Comparison of ENCODE assay signal across 12 cellular contexts in the genomic region with DNA sequence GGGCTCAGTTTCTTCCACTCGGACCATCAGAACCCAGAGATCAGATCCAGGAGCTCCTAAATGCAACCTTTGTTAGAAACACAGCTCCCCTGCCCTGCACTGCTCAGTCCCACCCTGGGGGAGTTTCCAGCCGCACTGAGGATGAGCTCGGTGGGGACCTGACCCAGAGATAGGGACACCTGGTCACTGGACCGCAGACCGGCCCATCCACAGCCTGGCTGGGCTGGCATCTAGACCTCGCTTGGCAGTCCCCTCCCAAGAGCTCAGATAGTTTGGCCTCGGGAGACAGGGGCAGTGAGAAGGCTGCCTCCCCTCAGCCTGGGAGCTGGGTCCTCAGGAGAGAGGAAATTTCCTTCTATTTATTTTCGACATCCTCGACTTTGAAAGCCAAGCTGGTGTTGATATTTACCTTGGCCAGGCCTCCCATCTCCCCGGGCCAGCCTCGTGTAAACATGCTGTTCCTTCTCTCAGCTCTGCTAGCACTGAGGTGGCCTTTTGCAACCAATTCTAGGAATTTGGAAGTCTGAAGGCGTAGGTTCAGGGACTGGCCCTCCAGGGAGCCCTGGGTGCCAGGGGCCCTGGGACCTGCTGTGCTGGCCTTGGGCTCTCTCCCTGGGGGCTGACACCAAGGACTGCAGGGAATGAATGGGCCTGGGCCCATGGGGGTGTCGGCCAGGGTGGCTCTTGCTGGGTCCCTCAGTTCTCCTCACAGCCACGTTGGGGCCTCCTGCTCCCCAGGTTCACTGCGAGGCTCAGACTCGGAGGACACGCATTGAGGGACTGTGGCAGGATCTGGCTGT.
DNase-seq lines count a peak whose midpoint lies in the region; ATAC-seq and TF ChIP-seq lines count a peak whose summit lies in the region.
"Had no signal": no experiment of that assay in that cellular context is flagged by ENCODE, and none has a peak within 500 bp of the region (broad histone marks: within the 10 kb centered on the region; RNA-seq: fewer than 3 reads in every experiment).

No MANE protein-coding gene starts in this region.

- no peaks in the 10 kb centered on the region for H3K9me3 ChIP-seq in ovary
- H3K9me3 ChIP-seq: neutrophil had no signal

- DNase-seq in NCI-H1092 treated with DMSO at 0.1 percent for 48 hours (lab: John Stamatoyannopoulos, UW) (peak; percentile 22), NCI-H1092 (lab: John Stamatoyannopoulos, UW) (no peak), fibroblast of villous mesenchyme (ENCODE audit: low read depth) (peak; percentile 58), ovary (peak; percentile 58 to 79 (median 68)), MV-4-11 (lab: John Stamatoyannopoulos, UW) (no peak), AG20443 (ENCODE audit: low spot score) (no peak)
- DNase-seq: activated naive CD8-positive, alpha-beta T cell treated with anti-CD3 and anti-CD28 coated beads, Interleukin-2, amount 10 ng/mL, durations not matched to agents 7 days and 5 days; DMS79; NCI-H1694 had no signal

- ATAC-seq in GM19452 (IDR thresholded peaks at IDR 0.05; ENCODE audit: unreplicated experiment), result no peak

- H3K4me1 ChIP-seq in ovary (ENCODE audit: insufficient read depth) (peaks cover 35% of the 10 kb centered on the region), urinary bladder (ENCODE audit: insufficient read depth) (no peaks in the 10 kb centered on the region)

- TF ChIP-seq CTCF in fibroblast of villous mesenchyme (IDR thresholded peaks at IDR 0.05; ENCODE audit: insufficient read depth, low read depth, low read length) (no peak), ovary (IDR thresholded peaks at IDR 0.05) (no peak)

- peak; percentile 31 for TF ChIP-seq EP300 in ovary (IDR thresholded peaks at IDR 0.05)

- H3K27ac ChIP-seq in ovary (peak overlapping the region; percentile 61 to 74), urinary bladder (ENCODE audit: low read depth) (peak overlapping the region; percentile 44)
- H3K27ac ChIP-seq: neutrophil had no signal

- H3K36me3 ChIP-seq in ovary (no peaks in the 10 kb centered on the region), urinary bladder (ENCODE audit: insufficient read depth) (no peaks in the 10 kb centered on the region)

- no peak overlapping the region for H3K4me3 ChIP-seq in fibroblast of villous mesenchyme (ENCODE audit: low read depth, low read length)
- no peak overlapping the region for H3K4me3 ChIP-seq in ovary
- no peak overlapping the region for H3K4me3 ChIP-seq in urinary bladder (ENCODE audit: low read depth, low read length)

- TF ChIP-seq POLR2A in ovary (IDR thresholded peaks at IDR 0.05), result no peak

- 14 to 37% (median 34%) methylated on average over 17 of the region's 17 CpGs for WGBS in ovary, 3 donors
- WGBS in urinary bladder, result 59% methylated on average over 17 of the region's 17 CpGs

- no peaks in the 10 kb centered on the region for H3K27me3 ChIP-seq in ovary
- H3K27me3 ChIP-seq: neutrophil had no signal

- intact Hi-C loops in ovary (cut with DNase I), result no loop called here

Comparison
In these comparisons a context has a peak if more than half of its experiments do, and no peak if none do; other contexts are left out.
1. DNase-seq: peak in NCI-H1092 treated with DMSO at 0.1 percent for 48 hours (single experiment), fibroblast of villous mesenchyme (single experiment) and ovary (5 of 5); none in NCI-H1092 (single experiment), MV-4-11 (single experiment) and AG20443 (single experiment).